Comparison of ENCODE assay signal across 9 cellular contexts in the genomic region with DNA sequence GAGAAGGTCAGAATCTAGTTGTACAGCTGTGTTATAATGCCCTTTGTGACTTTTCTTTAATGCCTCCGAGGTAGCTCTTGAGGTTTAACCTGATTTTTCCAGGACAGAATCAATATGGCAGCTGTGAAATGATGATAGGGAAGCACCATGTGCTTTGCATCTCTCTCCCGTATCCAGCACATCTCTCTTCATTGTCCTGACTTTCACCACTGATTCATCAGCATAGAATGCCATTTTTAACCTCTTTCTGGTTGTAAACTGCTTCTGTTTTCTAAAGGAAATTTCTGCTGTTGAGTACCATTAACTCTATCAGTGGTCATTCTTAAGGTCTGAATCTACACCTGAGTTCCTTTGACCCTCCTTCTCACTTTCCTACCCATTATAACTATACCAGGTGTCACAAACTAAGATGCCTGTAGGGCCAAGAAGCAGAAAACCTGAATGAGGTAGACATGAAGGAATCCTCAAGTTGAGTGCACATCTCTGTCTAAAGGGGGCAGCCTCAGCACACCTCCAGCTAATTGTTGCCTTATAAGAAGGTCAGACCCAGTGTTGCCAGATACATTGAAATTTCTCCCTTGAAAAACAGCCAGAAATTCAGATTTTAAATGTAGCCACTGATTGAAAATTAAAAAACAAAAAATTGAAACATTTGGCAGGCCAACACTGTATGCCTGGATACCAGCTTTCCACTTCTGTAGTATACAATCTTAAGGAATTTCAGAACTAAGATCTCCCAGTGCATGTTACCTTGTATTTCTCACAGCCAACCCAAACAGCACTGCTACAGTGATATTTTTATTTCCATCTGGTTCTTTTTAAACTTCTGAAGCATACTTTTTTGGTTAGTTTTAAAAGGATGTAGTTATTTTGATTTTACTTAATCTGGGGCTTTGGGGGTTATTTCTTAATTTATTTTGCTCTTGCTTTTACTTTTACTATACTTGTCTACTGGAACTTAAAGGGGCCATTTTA. TPM values are rescaled to one million over a fixed set of nuclear protein-coding genes. Genes with fewer than 3 reads are reported as not detected.
DNase-seq lines count a peak whose midpoint lies in the region; ATAC-seq, FAIRE-seq and TF ChIP-seq lines count a peak whose summit lies in the region.
"Had no signal": no experiment of that assay in that cellular context is flagged by ENCODE, and none has a peak within 500 bp of the region (broad histone marks: within the 10 kb centered on the region; RNA-seq: fewer than 3 reads in every experiment).

No MANE protein-coding gene starts in this region.

- no peaks in the 10 kb centered on the region for H4K20me1 ChIP-seq in endothelial cell of umbilical vein (replicated peaks; ENCODE audit: control insufficient read depth, extremely low read depth, insufficient read depth, low read length)

- in situ Hi-C loops in ACHN (cut with HindIII; ENCODE audit: low pct_ligation_motif_present, low pct_unique_long_range_greater_than_20kb, low sequenced_read_pairs) = no loop called here

- DNase-seq in ACHN (peak; percentile 62), NOMO-1 treated with DMSO at 0.1 percent for 48 hours (lab: John Stamatoyannopoulos, UW; ENCODE audit: unreplicated experiment) (peak; percentile 4), endothelial cell of umbilical vein (ENCODE audit: low read depth, low spot score) (peak; percentile 12), NCI-H446 treated with DMSO at 0.1 percent for 48 hours (lab: John Stamatoyannopoulos, UW) (no peak), NCI-H2081 treated with DMSO at 0.1 percent for 48 hours (lab: John Stamatoyannopoulos, UW) (no peak)
- DNase-seq in stimulated activated CD4-positive, alpha-beta T cell treated with anti-CD3 and anti-CD28 coated beads, Interleukin-15, amount 100 ng/mL, for 24 hours = no peak

- no peak overlapping the region for H3K4me3 ChIP-seq in endothelial cell of umbilical vein (replicated peaks in 1 of 3; ENCODE audit: insufficient read depth in 1 of 3, low read depth in 1 of 3, low read length in 3 of 3)
- H3K4me3 ChIP-seq: SJSA1 had no signal

- FAIRE-seq in endothelial cell of umbilical vein (lab: Jason Lieb, UNC) = no peak

- no peaks in the 10 kb centered on the region for H3K9me1 ChIP-seq in endothelial cell of umbilical vein (replicated peaks; ENCODE audit: control insufficient read depth, extremely low read depth, insufficient read depth, low read length)

- no peaks in the 10 kb centered on the region for H3K36me3 ChIP-seq in endothelial cell of umbilical vein (ENCODE audit: control insufficient read depth in 2 of 2, extremely low read depth in 1 of 2, insufficient read depth in 2 of 2, low read length in 2 of 2)
- H3K36me3 ChIP-seq: SJSA1 had no signal

- intact Hi-C loops in endothelial cell of umbilical vein (cut with micrococcal nuclease) = loop anchor here (1.0 to 5.0 kb wide), 2 partner anchors 69 to 286 kb away; no protein-coding TSS in a partner anchor

- no peak overlapping the region for H3K4me2 ChIP-seq in endothelial cell of umbilical vein (ENCODE audit: insufficient read depth, low read length)

- BruUV-seq in endothelial cell of umbilical vein (replicated peaks; lab: Mats Ljungman, UMichigan) = no TSS peak

- no peak for ATAC-seq in HG02884 (IDR thresholded peaks at IDR 0.05; ENCODE audit: unreplicated experiment)

- dilution Hi-C loops in endothelial cell of umbilical vein (cut with MboI; ENCODE audit: extremely low pct_ligation_motif_present, low sequenced_read_pairs) = no loop called here

- no peak for TF ChIP-seq POLR2A in endothelial cell of umbilical vein (IDR thresholded peaks at IDR 0.05; ENCODE audit: low read depth, low read length)

- H3K79me2 ChIP-seq in endothelial cell of umbilical vein (ENCODE audit: control insufficient read depth, insufficient read depth, low read length) = no peaks in the 10 kb centered on the region

- no peak overlapping the region for H3K27ac ChIP-seq in endothelial cell of umbilical vein (ENCODE audit: insufficient read depth, low read depth, low read length)
- H3K27ac ChIP-seq: SJSA1 had no signal

- no peaks in the 10 kb centered on the region for H3K27me3 ChIP-seq in endothelial cell of umbilical vein (ENCODE audit: control insufficient read depth in 2 of 2, insufficient read depth in 2 of 2, low read length in 2 of 2)
- H3K27me3 ChIP-seq: SJSA1 had no signal

- no peaks in the 10 kb centered on the region for H3K9me3 ChIP-seq in endothelial cell of umbilical vein (replicated peaks; ENCODE audit: control insufficient read depth, insufficient read depth, low read length)

- CTCF ChIA-PET in endothelial cell of umbilical vein (lab: Charles Lee) = interaction anchor here (0.8 to 3.0 kb wide), 12 partner anchors 9 to 640 kb away, joined by 3 to 17 read pairs (median 4); no protein-coding TSS in a partner anchor

- peak; percentile 30; the same call in 1 of the 2 replicates for TF ChIP-seq CTCF in GM12874 (IDR thresholded peaks at IDR 0.05; ENCODE audit: insufficient read depth, low read depth, low read length)
- peak in 1 of 2 donors; percentile 26 for TF ChIP-seq CTCF in endothelial cell of umbilical vein (IDR thresholded peaks at IDR 0.05; ENCODE audit: extremely low read depth in 1 of 2, insufficient read depth in 1 of 2, low read depth in 1 of 2, low read length in 2 of 2)

- H3K4me1 ChIP-seq in endothelial cell of umbilical vein (ENCODE audit: control insufficient read depth, extremely low read depth, insufficient read depth, low read length) = no peaks in the 10 kb centered on the region
- H3K4me1 ChIP-seq: SJSA1 had no signal

- H2AFZ ChIP-seq in endothelial cell of umbilical vein (ENCODE audit: low read depth, low read length) = no peak overlapping the region

- H3K9ac ChIP-seq in endothelial cell of umbilical vein (replicated peaks; ENCODE audit: extremely low read depth, insufficient read depth, low read length) = no peak overlapping the region

- POLR2A ChIA-PET in endothelial cell of umbilical vein (lab: Charles Lee) = no interaction called here

TF ChIP-seq in endothelial cell of umbilical vein, 7 proteins besides CTCF, POLR2A, EP300 and RAD21:
- no peak for TF ChIP-seq JUN (IDR thresholded peaks at IDR 0.05; ENCODE audit: borderline replicate concordance, insufficient read depth, insufficient read length, low read depth)
- no peak for TF ChIP-seq GATA2 (IDR thresholded peaks at IDR 0.05; ENCODE audit: insufficient read depth, insufficient read length, low read depth, low read length)

RNA-seq across cellular contexts. Expression of gene TLX3, which starts 35.8 kb away (rescaled TPM):
- not detected in 2 replicates for total RNA-seq in endothelial cell of umbilical vein
- polyA plus RNA-seq in endothelial cell of umbilical vein = not detected in 2 replicates
- not detected in 2 replicates for polyA plus RNA-seq in endothelial cell of umbilical vein (2011; cell fraction: cytosol; rRNA removed)
- polyA plus RNA-seq in endothelial cell of umbilical vein (2011; cell fraction: nucleus; rRNA removed) = not detected in 2 replicates
- not detected in 2 replicates for polyA plus RNA-seq in endothelial cell of umbilical vein (2012)
- not detected in 2 replicates for polyA minus RNA-seq in endothelial cell of umbilical vein
- polyA minus RNA-seq in endothelial cell of umbilical vein (2011; cell fraction: cytosol; rRNA and poly(A)+ RNA removed) = 5.6 TPM
- polyA minus RNA-seq in endothelial cell of umbilical vein (2011; cell fraction: nucleus; rRNA and poly(A)+ RNA removed) = not detected in 2 replicates
- total RNA-seq: SJSA1 had no signal

Comparison
In these comparisons a context has a peak if more than half of its experiments do, and no peak if none do; other contexts are left out.
1. DNase-seq: peak in ACHN (single experiment), NOMO-1 treated with DMSO at 0.1 percent for 48 hours (single experiment) and endothelial cell of umbilical vein (single experiment); none in NCI-H446 treated with DMSO at 0.1 percent for 48 hours (single experiment), stimulated activated CD4-positive, alpha-beta T cell treated with anti-CD3 and anti-CD28 coated beads, Interleukin-15, amount 100 ng/mL, for 24 hours (single experiment) and NCI-H2081 treated with DMSO at 0.1 percent for 48 hours (single experiment).